In the genomic region with DNA sequence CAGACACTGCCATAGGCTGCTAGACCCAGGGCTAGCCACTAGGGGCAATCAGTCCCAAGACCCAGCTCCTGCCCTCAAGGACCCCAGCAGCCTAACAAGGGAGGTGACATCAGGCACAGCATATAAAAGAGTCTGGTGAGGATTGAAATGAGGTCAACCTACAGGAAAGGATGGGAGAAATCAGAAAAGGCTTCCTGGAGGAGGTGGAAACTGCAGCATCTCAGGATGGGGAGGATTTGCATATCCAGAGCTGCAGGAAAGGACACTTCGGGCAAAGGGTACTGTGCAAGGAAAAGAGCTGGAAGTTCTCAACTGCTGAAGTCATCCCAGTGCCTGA, we compare ENCODE assay signal across 7 cellular contexts. TPM values are rescaled to one million over a fixed set of nuclear protein-coding genes. Genes with fewer than 3 reads are reported as not detected.
DNase-seq lines count a peak whose midpoint lies in the region; ATAC-seq and TF ChIP-seq lines count a peak whose summit lies in the region.

No MANE protein-coding gene starts in this region.

- no peaks in the 10 kb centered on the region for H3K36me3 Mint-ChIP-seq in naive B cell

- peak; percentile 66 for DNase-seq in ELF-1 (ENCODE audit: low read depth, low spot score)
- DNase-seq in HEK293T (ENCODE audit: extremely low spot score) = peak; percentile 66
- peak; percentile 41 for DNase-seq in RPMI7951 (ENCODE audit: low read depth)
- no peak for DNase-seq in breast epithelium (ENCODE audit: low spot score in 2 of 2)
- peak; percentile 47 for DNase-seq in naive B cell
- no peak for DNase-seq in T-helper 9 cell

- peaks cover 0 to 1% (median 0%) of the 10 kb centered on the region in 7 donors for H3K9me3 Mint-ChIP-seq in naive B cell

- intact Hi-C loops in breast epithelium (cut with DNase I; ENCODE audit: low total_unique reads) = no loop called here

- no peaks in the 10 kb centered on the region for H3K36me3 ChIP-seq in breast epithelium

- no peak for ATAC-seq in naive B cell (ENCODE audit: low read depth in 2 of 2)
- ATAC-seq in GM18517 (IDR thresholded peaks at IDR 0.05; ENCODE audit: unreplicated experiment) = no peak

- H3K4me1 Mint-ChIP-seq in naive B cell = peaks cover 19 to 31% (median 23%) of the 10 kb centered on the region in 3 donors

- CTCF ChIA-PET in HEK293T (lab: Yijun Ruan, JAX) = interaction anchor here (0.8 to 2.2 kb wide), 7 partner anchors 14 to 180 kb away, joined by 3 to 25 read pairs (median 3); partner anchors contain the start of gene ACP2

- peaks cover 2 to 21% of the 10 kb centered on the region in 2 donors for H3K4me1 ChIP-seq in breast epithelium

- peak overlapping the region in 4 of 6 donors; percentile 25 to 56 (median 38) for H3K27ac Mint-ChIP-seq in naive B cell

- POLR2A ChIA-PET in HEK293T (lab: Yijun Ruan, JAX) = interaction anchor here (1.0 to 2.9 kb wide), 2 partner anchors 35 to 175 kb away, joined by 4 to 11 read pairs; partner anchors contain the start of gene DDB2

- H3K27me3 Mint-ChIP-seq in naive B cell = peaks cover 8 to 25% (median 8%) of the 10 kb centered on the region in 3 donors

- H3K4me3 Mint-ChIP-seq in naive B cell = peak overlapping the region in 2 of 8 donors; percentile 29 to 60

- no peak overlapping the region for H3K4me3 ChIP-seq in breast epithelium

- H3K9me3 ChIP-seq in breast epithelium = no peaks in the 10 kb centered on the region

- H3K27me3 ChIP-seq in breast epithelium = no peaks in the 10 kb centered on the region

- no peak overlapping the region for H3K27ac ChIP-seq in breast epithelium

- no peak for TF ChIP-seq POLR2A in breast epithelium (IDR thresholded peaks at IDR 0.05)

- TF ChIP-seq CTCF in breast epithelium (IDR thresholded peaks at IDR 0.05) = peak in 2 of 3 donors; percentile 18 to 24

TF ChIP-seq in HEK293T, 16 proteins besides CTCF, POLR2A, EP300 and RAD21:
- TF ChIP-seq CTBP1 (IDR thresholded peaks at IDR 0.05; ENCODE audit: borderline replicate concordance) = no peak
- TF ChIP-seq NFRKB (IDR thresholded peaks at IDR 0.05) = no peak
- no peak for TF ChIP-seq LEF1 (IDR thresholded peaks at IDR 0.05; ENCODE audit: borderline replicate concordance)
- no peak for TF ChIP-seq FOXA1 (IDR thresholded peaks at IDR 0.05)
- no peak for TF ChIP-seq L3MBTL2 (conservative IDR thresholded peaks at IDR 0.05)
- no peak for TF ChIP-seq SP1 (IDR thresholded peaks at IDR 0.05)
- no peak for TF ChIP-seq FOXK2 (IDR thresholded peaks at IDR 0.05)
- no peak for TF ChIP-seq FOXM1 (IDR thresholded peaks at IDR 0.05; ENCODE audit: borderline replicate concordance)
- TF ChIP-seq, protein P1, sequence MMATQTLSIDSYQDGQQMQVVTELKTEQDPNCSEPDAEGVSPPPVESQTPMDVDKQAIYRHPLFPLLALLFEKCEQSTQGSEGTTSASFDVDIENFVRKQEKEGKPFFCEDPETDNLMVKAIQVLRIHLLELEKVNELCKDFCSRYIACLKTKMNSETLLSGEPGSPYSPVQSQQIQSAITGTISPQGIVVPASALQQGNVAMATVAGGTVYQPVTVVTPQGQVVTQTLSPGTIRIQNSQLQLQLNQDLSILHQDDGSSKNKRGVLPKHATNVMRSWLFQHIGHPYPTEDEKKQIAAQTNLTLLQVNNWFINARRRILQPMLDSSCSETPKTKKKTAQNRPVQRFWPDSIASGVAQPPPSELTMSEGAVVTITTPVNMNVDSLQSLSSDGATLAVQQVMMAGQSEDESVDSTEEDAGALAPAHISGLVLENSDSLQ (IDR thresholded peaks at IDR 0.05) = no peak
- no peak for TF ChIP-seq ELF4 (IDR thresholded peaks at IDR 0.05)
- TF ChIP-seq ARNT (IDR thresholded peaks at IDR 0.05) = no peak
- TF ChIP-seq TARDBP (IDR thresholded peaks at IDR 0.05) = no peak
- TF ChIP-seq HDGF (IDR thresholded peaks at IDR 0.05; ENCODE audit: borderline replicate concordance) = no peak
- no peak for TF ChIP-seq SUZ12 (IDR thresholded peaks at IDR 0.05)
- TF ChIP-seq BHLHE40 (IDR thresholded peaks at IDR 0.05; ENCODE audit: borderline replicate concordance) = no peak
- TF ChIP-seq ZNF384 (IDR thresholded peaks at IDR 0.05) = no peak

RNA-seq across cellular contexts. Expression of gene ARFGAP2, which starts 2.9 kb away (rescaled TPM):
- total RNA-seq in RPMI7951 (2014; rRNA removed; shearing (Covaris generic)) = 63.4 and 74.5 TPM in 2 replicates
- total RNA-seq in breast epithelium = 100 to 1,000 TPM; 139 to 183 (median 175) TPM
- 100 to 1,000 TPM in 3 of 6 donors, 10 to 100 TPM in 3; 87.2 to 127 (median 100) TPM for polyA plus RNA-seq in naive B cell (ENCODE audit: low read depth in 6 of 6)

RNA-seq across cellular contexts. Expression of gene PACSIN3, which starts 6.6 kb away (rescaled TPM):
- 19.8 and 22.7 TPM in 2 replicates for total RNA-seq in RPMI7951 (2014; rRNA removed; shearing (Covaris generic))
- total RNA-seq in breast epithelium = 10 to 100 TPM in 2 of 3 donors, 1 to 10 TPM in 1; 9.9 to 47.3 (median 33.1) TPM
- polyA plus RNA-seq in naive B cell (ENCODE audit: low read depth in 6 of 6) = under 1 TPM in 2 of 6 donors, not detected in 4; 0.41 to 0.49 TPM

RNA-seq across cellular contexts. Expression of gene DDB2, which starts 35.2 kb away (rescaled TPM):
- 22.7 and 35.0 TPM in 2 replicates for total RNA-seq in RPMI7951 (2014; rRNA removed; shearing (Covaris generic))
- 10 to 100 TPM; 31.2 to 44.5 (median 39.3) TPM for total RNA-seq in breast epithelium
- polyA plus RNA-seq in naive B cell (ENCODE audit: low read depth in 6 of 6) = 10 to 100 TPM in 5 of 6 donors, 1 to 10 TPM in 1; 6.5 to 25.3 (median 22.9) TPM

Comparison
In these comparisons a context has a peak if more than half of its experiments do, and no peak if none do; other contexts are left out.
1. DNase-seq: peak in ELF-1 (single experiment), HEK293T (single experiment), RPMI7951 (single experiment) and naive B cell (single experiment); none in breast epithelium (0 of 2) and T-helper 9 cell (single experiment).